In genomic region chr5:96873469-96873868, GRCh38 we compare ENCODE assay signal across 1 cellular context.
TF ChIP-seq lines count a peak whose summit lies in the region.

No MANE protein-coding gene starts in this region.

TF ChIP-seq in GM12878, 131 proteins besides CTCF, POLR2A, EP300 and RAD21:
- TF ChIP-seq SMC3 (IDR thresholded peaks at IDR 0.05; ENCODE audit: borderline replicate concordance, low read length) (no peak), PKNOX1 (IDR thresholded peaks at IDR 0.05) (no peak), ESRRA (IDR thresholded peaks at IDR 0.05; ENCODE audit: low read length) (no peak), TAF1 (IDR thresholded peaks at IDR 0.05; ENCODE audit: borderline replicate concordance, low read depth, low read length) (no peak), ZBTB33 (IDR thresholded peaks at IDR 0.05) (no peak), ZNF687 (IDR thresholded peaks at IDR 0.05) (no peak), PAX8 (IDR thresholded peaks at IDR 0.05) (no peak), HDAC6 (IDR thresholded peaks at IDR 0.05; ENCODE audit: unreplicated experiment) (no peak), RFX5 (IDR thresholded peaks at IDR 0.05; ENCODE audit: low read depth, low read length) (no peak), CHD2 (IDR thresholded peaks at IDR 0.05; ENCODE audit: borderline replicate concordance, low read depth, low read length) (no peak), RCOR1 (conservative IDR thresholded peaks at IDR 0.05; ENCODE audit: low read depth, low read length) (no peak), SIX5 (IDR thresholded peaks at IDR 0.05; ENCODE audit: low read depth, low read length, severe bottlenecking) (no peak), ZNF274 (IDR thresholded peaks at IDR 0.05; ENCODE audit: insufficient read depth, insufficient read length) (no peak)
